ENCODE assay signal across 1 cellular context in the genomic region with DNA sequence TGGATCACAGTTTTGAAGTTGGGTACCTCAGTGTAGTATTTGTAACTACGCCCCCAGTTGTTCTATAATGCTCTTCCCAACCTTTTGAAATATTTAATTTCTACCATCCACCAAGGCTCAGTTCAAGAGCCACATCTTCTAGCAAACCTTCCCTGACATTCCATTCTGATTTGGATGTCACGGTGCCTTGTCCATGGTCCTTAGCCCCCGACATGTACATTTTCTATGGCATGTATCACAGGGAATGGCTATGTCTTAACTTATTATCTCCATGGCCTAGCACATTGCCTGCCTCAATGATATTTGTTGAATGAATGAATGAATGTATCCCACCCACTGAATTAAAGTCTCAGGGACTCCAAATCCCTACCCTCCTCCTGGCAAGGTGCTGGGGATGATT.
TF ChIP-seq lines count a peak whose summit lies in the region.

No MANE protein-coding gene starts in this region.

TF ChIP-seq in A549, 52 proteins besides CTCF, POLR2A, EP300 and RAD21 (continued from another document):
- TF ChIP-seq, protein P1, sequence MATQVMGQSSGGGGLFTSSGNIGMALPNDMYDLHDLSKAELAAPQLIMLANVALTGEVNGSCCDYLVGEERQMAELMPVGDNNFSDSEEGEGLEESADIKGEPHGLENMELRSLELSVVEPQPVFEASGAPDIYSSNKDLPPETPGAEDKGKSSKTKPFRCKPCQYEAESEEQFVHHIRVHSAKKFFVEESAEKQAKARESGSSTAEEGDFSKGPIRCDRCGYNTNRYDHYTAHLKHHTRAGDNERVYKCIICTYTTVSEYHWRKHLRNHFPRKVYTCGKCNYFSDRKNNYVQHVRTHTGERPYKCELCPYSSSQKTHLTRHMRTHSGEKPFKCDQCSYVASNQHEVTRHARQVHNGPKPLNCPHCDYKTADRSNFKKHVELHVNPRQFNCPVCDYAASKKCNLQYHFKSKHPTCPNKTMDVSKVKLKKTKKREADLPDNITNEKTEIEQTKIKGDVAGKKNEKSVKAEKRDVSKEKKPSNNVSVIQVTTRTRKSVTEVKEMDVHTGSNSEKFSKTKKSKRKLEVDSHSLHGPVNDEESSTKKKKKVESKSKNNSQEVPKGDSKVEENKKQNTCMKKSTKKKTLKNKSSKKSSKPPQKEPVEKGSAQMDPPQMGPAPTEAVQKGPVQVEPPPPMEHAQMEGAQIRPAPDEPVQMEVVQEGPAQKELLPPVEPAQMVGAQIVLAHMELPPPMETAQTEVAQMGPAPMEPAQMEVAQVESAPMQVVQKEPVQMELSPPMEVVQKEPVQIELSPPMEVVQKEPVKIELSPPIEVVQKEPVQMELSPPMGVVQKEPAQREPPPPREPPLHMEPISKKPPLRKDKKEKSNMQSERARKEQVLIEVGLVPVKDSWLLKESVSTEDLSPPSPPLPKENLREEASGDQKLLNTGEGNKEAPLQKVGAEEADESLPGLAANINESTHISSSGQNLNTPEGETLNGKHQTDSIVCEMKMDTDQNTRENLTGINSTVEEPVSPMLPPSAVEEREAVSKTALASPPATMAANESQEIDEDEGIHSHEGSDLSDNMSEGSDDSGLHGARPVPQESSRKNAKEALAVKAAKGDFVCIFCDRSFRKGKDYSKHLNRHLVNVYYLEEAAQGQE (IDR thresholded peaks at IDR 0.05) = peak; percentile 74
- TF ChIP-seq CEBPB (IDR thresholded peaks at IDR 0.05) (no peak), NFE2L2 (conservative IDR thresholded peaks at IDR 0.05; ENCODE audit: low read length) (no peak)
